Comparison of ENCODE assay signal across 14 cellular contexts in genomic region chr19:44740351-44740824, GRCh38. TPM values are rescaled to one million over a fixed set of nuclear protein-coding genes. Genes with fewer than 3 reads are reported as not detected.
DNase-seq lines count a peak whose midpoint lies in the region; ATAC-seq, FAIRE-seq and TF ChIP-seq lines count a peak whose summit lies in the region.
"Had no signal": no experiment of that assay in that cellular context is flagged by ENCODE, and none has a peak within 500 bp of the region (broad histone marks: within the 10 kb centered on the region; RNA-seq: fewer than 3 reads in every experiment).

No MANE protein-coding gene starts in this region.

- H3K9me2 ChIP-seq in GM23248 (ENCODE audit: insufficient read depth) (no peaks in the 10 kb centered on the region), MM.1S (replicated peaks; ENCODE audit: insufficient read depth, low read length) (no peaks in the 10 kb centered on the region)

- 54 to 60% methylated on average over 3 of the region's 3 CpGs for WGBS in GM23248 (ENCODE audit: low coverage in 1 of 2, low lambda C conversion rate in 2 of 2, missing lambda C conversion rate in 2 of 2), 2 experiments
- WGBS in mesenchymal stem cell = 66% methylated on average over 3 of the region's 3 CpGs

- no peak overlapping the region for H3K27ac Mint-ChIP-seq in WTC11

- H3K79me1 ChIP-seq in mesenchymal stem cell (replicated peaks; ENCODE audit: low read length, poor library complexity, severe bottlenecking) = no peaks in the 10 kb centered on the region

- H3K27me3 ChIP-seq in GM23248 (replicated peaks; ENCODE audit: insufficient read depth) = no peaks in the 10 kb centered on the region
- no peaks in the 10 kb centered on the region for H3K27me3 ChIP-seq in mesenchymal stem cell (ENCODE audit: control insufficient read depth in 1 of 2, insufficient read depth in 1 of 2, low read length in 2 of 2)
- H3K27me3 ChIP-seq in MM.1S (replicated peaks; ENCODE audit: insufficient read depth, low read length) = 0 out of 2 replicates have a peak, but pooled peaks cover 7% of the 10 kb centered on the region
- H3K27me3 ChIP-seq: heart left ventricle had no signal

- FAIRE-seq in frontal cortex (lab: Jason Lieb, UNC) = no peak
- FAIRE-seq: D721Med had no signal

- TF ChIP-seq CTCF in AG09319 (IDR thresholded peaks at IDR 0.05; ENCODE audit: low read depth, low read length) (peak; percentile 8), WTC11 (IDR thresholded peaks at IDR 0.05) (no peak), MM.1S (IDR thresholded peaks at IDR 0.05; ENCODE audit: low read length) (no peak)

- H3K4me1 Mint-ChIP-seq in WTC11 = peaks cover 17% of the 10 kb centered on the region

- H2BK12ac ChIP-seq in mesenchymal stem cell (ENCODE audit: low read length in 2 of 2) = peak overlapping the region; percentile 4 to 75

- peaks cover 69% of the 10 kb centered on the region for H3K4me1 ChIP-seq in GM23248 (ENCODE audit: insufficient read depth)
- peaks cover 30% of the 10 kb centered on the region for H3K4me1 ChIP-seq in mesenchymal stem cell (ENCODE audit: control insufficient read depth, insufficient read depth, low read depth, low read length)
- H3K4me1 ChIP-seq in MM.1S (ENCODE audit: low read length) = no peaks in the 10 kb centered on the region

- peak; percentile 74 for ATAC-seq in WTC11
- ATAC-seq in esophagus mucosa = no peak
- ATAC-seq: heart left ventricle had no signal

- no peaks in the 10 kb centered on the region for H3K36me3 Mint-ChIP-seq in WTC11
- H3K36me3 Mint-ChIP-seq: type B pancreatic cell had no signal

- H3K4ac ChIP-seq in mesenchymal stem cell (ENCODE audit: low read depth in 1 of 2, low read length in 2 of 2) = peak overlapping the region in 1 of 2 experiments; percentile 81

- peak overlapping the region; percentile 29 for H4K8ac ChIP-seq in mesenchymal stem cell (ENCODE audit: low read length)

- in situ Hi-C loops in GM23248 (cut with MboI) = no loop called here

- H3K4me2 ChIP-seq in GM23248 (ENCODE audit: unreplicated experiment) = no peak overlapping the region
- no peak overlapping the region for H3K4me2 ChIP-seq in mesenchymal stem cell (ENCODE audit: low read length, poor library complexity, severe bottlenecking)
- H3K4me2 ChIP-seq in MM.1S (ENCODE audit: low read depth, low read length) = no peak overlapping the region

- H2BK5ac ChIP-seq in mesenchymal stem cell (ENCODE audit: low read depth, low read length, poor library complexity, severe bottlenecking) = no peak overlapping the region

- no peaks in the 10 kb centered on the region for H3K9me3 ChIP-seq in GM23248 (ENCODE audit: low read depth)
- H3K9me3 ChIP-seq in mesenchymal stem cell (ENCODE audit: control insufficient read depth, low read length) = no peaks in the 10 kb centered on the region
- H3K9me3 ChIP-seq in MM.1S (replicated peaks; ENCODE audit: insufficient read depth, low read length) = no peaks in the 10 kb centered on the region
- H3K9me3 ChIP-seq: heart left ventricle had no signal

- POLR2A ChIA-PET in WTC11 (lab: Charles Lee) = no interaction called here

- 0 out of 2 replicates have a peak overlapping the region, but pooled peaks have one; percentile 2 for H3K9ac ChIP-seq in GM23248
- H3K9ac ChIP-seq in mesenchymal stem cell (ENCODE audit: low read length) = peak overlapping the region; percentile 11
- no peak overlapping the region for H3K9ac ChIP-seq in MM.1S (ENCODE audit: low read length)

- H2BK120ac ChIP-seq in mesenchymal stem cell (ENCODE audit: low read depth, low read length) = peak overlapping the region; percentile 87

- H2BK15ac ChIP-seq in mesenchymal stem cell (ENCODE audit: low read depth, poor library complexity, severe bottlenecking) = peak overlapping the region; percentile 38

- H3K14ac ChIP-seq in mesenchymal stem cell (ENCODE audit: low read length in 2 of 2) = no peak overlapping the region

- DNase-seq in AG09319 (ENCODE audit: extremely low read depth, low read depth) (no peak), GM23248 (no peak), WTC11 (ENCODE audit: low spot score) (no peak), mesenchymal stem cell (peak; percentile 31), frontal cortex (ENCODE audit: low spot score in 2 of 2) (no peak), NCI-H2081 treated with DMSO at 0.1 percent for 48 hours (lab: John Stamatoyannopoulos, UW) (no peak), MM.1S (no peak)
- DNase-seq: activated T-cell treated with anti-CD3 and anti-CD28 coated beads for 4 hours, heart left ventricle, T-helper 1 cell had no signal

- H3K27me3 Mint-ChIP-seq in WTC11 (ENCODE audit: low read depth) = peaks cover 22% of the 10 kb centered on the region

- H3K36me3 ChIP-seq in GM23248 (ENCODE audit: low read depth) = no peaks in the 10 kb centered on the region
- H3K36me3 ChIP-seq in mesenchymal stem cell (ENCODE audit: control insufficient read depth in 1 of 2, insufficient read depth in 2 of 2, low read depth in 1 of 2, low read length in 2 of 2) = no peaks in the 10 kb centered on the region
- no peaks in the 10 kb centered on the region for H3K36me3 ChIP-seq in MM.1S (replicated peaks; ENCODE audit: insufficient read depth, low read length)
- H3K36me3 ChIP-seq: heart left ventricle had no signal

- CTCF ChIA-PET in WTC11 (lab: Charles Lee) = interaction anchor here (0.6 to 4.5 kb wide), 7 partner anchors 15 to 30 kb away, joined by 3 to 23 read pairs (median 4); no protein-coding TSS in a partner anchor

- no peaks in the 10 kb centered on the region for H3K79me2 ChIP-seq in GM23248 (ENCODE audit: insufficient read depth)
- no peaks in the 10 kb centered on the region for H3K79me2 ChIP-seq in MM.1S (ENCODE audit: low read length)

- no peaks in the 10 kb centered on the region for H3K9me3 Mint-ChIP-seq in WTC11
- H3K9me3 Mint-ChIP-seq: nephron, type B pancreatic cell had no signal

- no peak overlapping the region for H3K23ac ChIP-seq in mesenchymal stem cell (ENCODE audit: low read length in 2 of 2)

- no peak overlapping the region for H3K4me3 Mint-ChIP-seq in WTC11
- H3K4me3 Mint-ChIP-seq: nephron, type B pancreatic cell had no signal

- H3F3A ChIP-seq in GM23248 (ENCODE audit: insufficient read depth) (peaks cover 36% of the 10 kb centered on the region), MM.1S (ENCODE audit: insufficient read depth, low read length) (0 out of 2 replicates have a peak, but pooled peaks cover 4% of the 10 kb centered on the region)

- no peak overlapping the region for H2AK5ac ChIP-seq in mesenchymal stem cell (ENCODE audit: low read length, severe bottlenecking)

- H4K20me1 ChIP-seq in GM23248 (ENCODE audit: insufficient read depth) (no peaks in the 10 kb centered on the region), MM.1S (ENCODE audit: insufficient read depth, low read length) (no peaks in the 10 kb centered on the region)

- H3K4me3 ChIP-seq in GM23248 = no peak overlapping the region
- no peak overlapping the region for H3K4me3 ChIP-seq in mesenchymal stem cell (ENCODE audit: insufficient read depth in 1 of 2, low read depth in 1 of 2, low read length in 2 of 2)
- H3K4me3 ChIP-seq in MM.1S (ENCODE audit: low read length) = no peak overlapping the region
- H3K4me3 ChIP-seq: heart left ventricle had no signal

- H4K91ac ChIP-seq in mesenchymal stem cell (ENCODE audit: low read length) = peak overlapping the region; percentile 84

- peak overlapping the region in 1 of 2 experiments; percentile 75 for H3K18ac ChIP-seq in mesenchymal stem cell (ENCODE audit: low read depth in 1 of 2, low read length in 2 of 2)

- H3K27ac ChIP-seq in GM23248 = no peak overlapping the region
- H3K27ac ChIP-seq in mesenchymal stem cell (ENCODE audit: low read length, poor library complexity, severe bottlenecking) = no peak overlapping the region
- H3K27ac ChIP-seq in MM.1S (ENCODE audit: low read length) = no peak overlapping the region

- H2AFZ ChIP-seq in GM23248 (no peak overlapping the region), mesenchymal stem cell (ENCODE audit: low read depth, low read length) (no peak overlapping the region), MM.1S (ENCODE audit: low read length) (no peak overlapping the region)

TF ChIP-seq in WTC11, 78 proteins besides CTCF, POLR2A, EP300 and RAD21 (continues in another document):
- no peak for TF ChIP-seq ATF3 (CRISPR knock-in tag; conservative IDR thresholded peaks at IDR 0.05)
- no peak for TF ChIP-seq E2F1 (CRISPR knock-in tag; IDR thresholded peaks at IDR 0.05)
- TF ChIP-seq ZNF263 (CRISPR knock-in tag; IDR thresholded peaks at IDR 0.05; ENCODE audit: low read depth) = no peak
- no peak for TF ChIP-seq ZNF671 (CRISPR knock-in tag; IDR thresholded peaks at IDR 0.05)
- TF ChIP-seq NR3C1 (CRISPR knock-in tag; conservative IDR thresholded peaks at IDR 0.05; ENCODE audit: low read depth) = no peak
- TF ChIP-seq SMAD4 (CRISPR knock-in tag; IDR thresholded peaks at IDR 0.05) = no peak

RNA-seq across cellular contexts. Expression of gene BCL3, which starts 8.1 kb away (rescaled TPM):
- total RNA-seq in GM23248 (2014; rRNA removed; shearing (Covaris generic)) = 11.3 and 18.6 TPM in 2 replicates
- 24.6 and 26.8 TPM in 2 replicates for polyA plus RNA-seq in GM23248 (2016; fragmentation: Nextera tagmentation; extraction: Ambion mirVana)
- total RNA-seq in WTC11 (2021) = 4.6 to 7.8 TPM (median 5.6 TPM) in 3 replicates
- 48.8 TPM for polyA plus RNA-seq in mesenchymal stem cell (2013, experiment 1 of 2)
- 47.7 TPM for polyA plus RNA-seq in mesenchymal stem cell (2013, experiment 2 of 2)
- 67.6 TPM for total RNA-seq in esophagus mucosa
- total RNA-seq in frontal cortex = 0.41 TPM

RNA-seq across cellular contexts. Expression of gene CBLC, which starts 37.3 kb away (rescaled TPM):
- not detected in 2 replicates for total RNA-seq in GM23248 (2014; rRNA removed; shearing (Covaris generic))
- not detected in 2 replicates for polyA plus RNA-seq in GM23248 (2016; fragmentation: Nextera tagmentation; extraction: Ambion mirVana)
- 20.5 to 29.5 TPM (median 27.8 TPM) in 3 replicates for total RNA-seq in WTC11 (2021)
- not detected for polyA plus RNA-seq in mesenchymal stem cell (2013, experiment 1 of 2)
- polyA plus RNA-seq in mesenchymal stem cell (2013, experiment 2 of 2) = not detected
- total RNA-seq in esophagus mucosa = 36.2 TPM
- total RNA-seq in frontal cortex = not detected
- total RNA-seq: heart left ventricle had no signal

RNA-seq across cellular contexts. Expression of gene CEACAM16, which starts 41.4 kb away (rescaled TPM):
- total RNA-seq in GM23248 (2014; rRNA removed; shearing (Covaris generic)) = not detected in 2 replicates
- polyA plus RNA-seq in GM23248 (2016; fragmentation: Nextera tagmentation; extraction: Ambion mirVana) = not detected in 2 replicates
- total RNA-seq in WTC11 (2021) (not detected in 3 replicates), esophagus mucosa (not detected), frontal cortex (not detected)
- not detected for polyA plus RNA-seq in mesenchymal stem cell (2013, experiment 1 of 2)
- polyA plus RNA-seq in mesenchymal stem cell (2013, experiment 2 of 2) = not detected
- total RNA-seq: heart left ventricle had no signal
- polyA plus RNA-seq: heart left ventricle had no signal

Comparison
In these comparisons a context has a peak if more than half of its experiments do, and no peak if none do; other contexts are left out.
1. RNA of gene CBLC, which starts 37.3 kb away (total RNA-seq): 36.2 TPM in esophagus mucosa (single experiment) and 20.5 to 29.5 TPM in WTC11; not detected in GM23248 and not detected in frontal cortex (single experiment); every median in the first group is over 10 times any median in the second.